ENCODE assay signal across 19 cellular contexts in the genomic region with DNA sequence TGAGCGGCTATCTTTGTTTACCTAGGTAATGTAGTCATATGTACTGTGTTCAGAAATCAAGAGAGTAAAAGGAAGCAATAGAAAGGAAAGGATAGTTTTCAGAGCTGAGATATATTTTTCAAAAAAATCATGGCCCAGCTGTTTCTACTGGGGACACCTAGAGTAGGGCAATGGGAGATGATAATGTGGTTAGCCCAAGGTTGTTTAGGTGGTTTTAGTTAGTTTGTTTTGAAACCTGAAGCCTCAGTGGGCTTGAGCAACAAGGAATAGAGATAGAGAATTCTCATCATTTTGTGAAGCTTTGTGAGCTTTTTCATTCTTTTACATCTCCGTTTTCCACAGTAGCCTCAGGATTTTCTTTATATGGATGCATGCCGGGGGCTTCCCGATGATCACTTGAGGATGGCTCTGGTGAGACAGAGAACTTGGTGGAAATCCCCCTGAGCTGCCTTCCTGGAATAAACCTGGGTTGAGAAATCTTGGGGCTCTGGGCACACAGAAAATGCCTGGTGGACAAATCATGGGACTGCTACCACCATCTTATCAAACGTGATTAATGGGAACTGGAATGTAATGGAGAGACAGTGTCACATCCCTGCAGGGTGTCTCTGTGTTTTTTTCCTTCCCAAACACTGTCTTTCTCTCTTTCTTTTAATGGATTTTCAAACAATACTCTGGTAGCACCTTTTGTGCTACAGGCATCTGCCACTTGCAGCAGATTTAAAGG. TPM values are rescaled to one million over a fixed set of nuclear protein-coding genes. Genes with fewer than 3 reads are reported as not detected.
DNase-seq lines count a peak whose midpoint lies in the region; ATAC-seq, FAIRE-seq and TF ChIP-seq lines count a peak whose summit lies in the region.
"Had no signal": no experiment of that assay in that cellular context is flagged by ENCODE, and none has a peak within 500 bp of the region (broad histone marks: within the 10 kb centered on the region; RNA-seq: fewer than 3 reads in every experiment).

No MANE protein-coding gene starts in this region.

- H3K79me1 ChIP-seq in IMR-90 (ENCODE audit: low read depth in 1 of 2, low read length in 2 of 2) (peaks cover 0 to 33% of the 10 kb centered on the region in 2 experiments; a peak in 3 of 4 replicates), mesendoderm (ENCODE audit: low read length) (peaks cover 1% of the 10 kb centered on the region)

- no peak for TF ChIP-seq EP300 in GM12878 (IDR thresholded peaks at IDR 0.05; ENCODE audit: borderline replicate concordance in 1 of 2, control insufficient read depth in 1 of 2, low read depth in 2 of 2, low read length in 2 of 2)

- POLR2A ChIA-PET in IMR-90 (lab: Charles Lee; ENCODE audit: unreplicated experiment) (no interaction called here), GM12878 (lab: Charles Lee) (no interaction called here)

- H2AK9ac ChIP-seq in IMR-90 (replicated peaks; ENCODE audit: low read depth, low read length, poor library complexity) = no peak overlapping the region

- no TSS peak for BruUV-seq in IMR-90 (replicated peaks; lab: Mats Ljungman, UMichigan)
- BruUV-seq in GM12878 (replicated peaks; lab: Mats Ljungman, UMichigan) = no TSS peak

- 0 out of 2 replicates have a peak overlapping the region, but pooled peaks have one; percentile 42 for H3K23ac ChIP-seq in IMR-90 (ENCODE audit: low read depth, low read length)
- H3K23ac ChIP-seq in mesendoderm (ENCODE audit: low read length) = no peak overlapping the region

- H4K91ac ChIP-seq in IMR-90 (ENCODE audit: insufficient read depth, low read depth, low read length) = no peak overlapping the region

- H3K9ac ChIP-seq in IMR-90 (ENCODE audit: low read depth, low read length) = no peak overlapping the region
- H3K9ac ChIP-seq in GM12878 (ENCODE audit: control insufficient read depth, insufficient read depth, low read length) = no peak overlapping the region
- H3K9ac ChIP-seq in mesendoderm (ENCODE audit: low read length) = no peak overlapping the region

- H3K79me2 ChIP-seq in GM12878 (ENCODE audit: control insufficient read depth, insufficient read depth, low read length) (no peaks in the 10 kb centered on the region), mesendoderm (ENCODE audit: control insufficient read depth, insufficient read depth, low read length) (peaks cover 3% of the 10 kb centered on the region)

- H3K4me2 ChIP-seq in IMR-90 (ENCODE audit: low read depth, low read length) (no peak overlapping the region), GM12878 (ENCODE audit: control insufficient read depth, insufficient read depth) (no peak overlapping the region), mesendoderm (ENCODE audit: low read length) (no peak overlapping the region)

- no peak for FAIRE-seq in GM12878 (lab: Jason Lieb, UNC)

- no peaks in the 10 kb centered on the region for H3K27me3 Mint-ChIP-seq in natural killer cell treated with Interleukin-12 subunit alpha and Interleukin-12 subunit beta and Interleukin-15 and Interleukin-18, amount 100 ng/mL, for 72 hours
- H3K27me3 Mint-ChIP-seq: CD4-positive, alpha-beta memory T cell had no signal

- peaks cover 5% of the 10 kb centered on the region for H3K9me1 ChIP-seq in IMR-90 (ENCODE audit: insufficient read depth, low read length)

- no peak for TF ChIP-seq POLR2A in IMR-90 (IDR thresholded peaks at IDR 0.05; ENCODE audit: low read depth, low read length)
- no peak for TF ChIP-seq POLR2A in GM12878 (IDR thresholded peaks at IDR 0.05; ENCODE audit: low read depth, low read length)

- H3K36me3 Mint-ChIP-seq in natural killer cell treated with Interleukin-12 subunit alpha and Interleukin-12 subunit beta and Interleukin-15 and Interleukin-18, amount 100 ng/mL, for 72 hours = no peaks in the 10 kb centered on the region
- H3K36me3 Mint-ChIP-seq: CD4-positive, alpha-beta memory T cell; immature natural killer cell had no signal

- no peak overlapping the region for H3K27ac Mint-ChIP-seq in natural killer cell treated with Interleukin-12 subunit alpha and Interleukin-12 subunit beta and Interleukin-15 and Interleukin-18, amount 100 ng/mL, for 72 hours
- H3K27ac Mint-ChIP-seq: CD4-positive, alpha-beta memory T cell; immature natural killer cell had no signal

- in situ Hi-C loops in IMR-90 (cut with MboI; ENCODE audit: low sequenced_read_pairs) (loop anchor here (5.0 kb wide), 1 partner anchor 44 kb away; no protein-coding TSS in a partner anchor), GM12878 (cut with MboI) (no loop called here)

- RAD21 ChIA-PET in GM12878 (lab: Charles Lee; ENCODE audit: unreplicated experiment) = interaction anchor here (1.2 to 1.4 kb wide), 2 partner anchors 32 to 52 kb away, joined by 3 to 6 read pairs; no protein-coding TSS in a partner anchor

- no CpG with 5 or more reads among the region's 5 CpGs for WGBS in IMR-90 (ENCODE audit: extremely low coverage in 2 of 2, insufficient read length in 1 of 2), 2 experiments
- WGBS in GM12878 (ENCODE audit: insufficient coverage, insufficient replicate concordance, low lambda C conversion rate, missing lambda C conversion rate) = 79% methylated on average over 5 of the region's 5 CpGs
- WGBS in mesendoderm (ENCODE audit: extremely low coverage, insufficient coverage, low lambda C conversion rate) = no CpG with 5 or more reads among the region's 5 CpGs

- no peaks in the 10 kb centered on the region for H3K9me3 Mint-ChIP-seq in natural killer cell treated with Interleukin-12 subunit alpha and Interleukin-12 subunit beta and Interleukin-15 and Interleukin-18, amount 100 ng/mL, for 72 hours

- H3K36me3 ChIP-seq in IMR-90 (ENCODE audit: control insufficient read depth, insufficient read depth, low read length) = no peaks in the 10 kb centered on the region
- no peaks in the 10 kb centered on the region for H3K36me3 ChIP-seq in GM12878 (ENCODE audit: control insufficient read depth in 2 of 2, insufficient read depth in 2 of 2, low read length in 1 of 2)
- no peaks in the 10 kb centered on the region for H3K36me3 ChIP-seq in mesendoderm (ENCODE audit: control insufficient read depth, insufficient read depth, low read length)
- H3K36me3 ChIP-seq: ascending aorta, right lobe of liver, SJSA1 had no signal

- TF ChIP-seq RAD21 in IMR-90 (IDR thresholded peaks at IDR 0.05; ENCODE audit: low read length) (no peak), GM12878 (IDR thresholded peaks at IDR 0.05; ENCODE audit: insufficient read depth, low read depth, low read length) (no peak)

- H3K27me3 ChIP-seq in IMR-90 (ENCODE audit: control insufficient read depth, insufficient read depth, low read length) (no peaks in the 10 kb centered on the region), GM12878 (replicated peaks in 1 of 2; ENCODE audit: control insufficient read depth in 2 of 2, insufficient read depth in 2 of 2, low read length in 1 of 2) (no peaks in the 10 kb centered on the region), mesendoderm (ENCODE audit: insufficient read depth, low read length, poor library complexity) (no peaks in the 10 kb centered on the region)
- H3K27me3 ChIP-seq: ascending aorta, right lobe of liver, SJSA1 had no signal

- H3K27ac ChIP-seq in IMR-90 (ENCODE audit: insufficient read depth, low read length) (no peak overlapping the region), GM12878 (ENCODE audit: control insufficient read depth, insufficient read depth) (no peak overlapping the region), mesendoderm (ENCODE audit: low read depth, low read length) (peak overlapping the region; percentile 71)
- H3K27ac ChIP-seq: ascending aorta, right lobe of liver, SJSA1 had no signal

- H2BK5ac ChIP-seq in IMR-90 (ENCODE audit: low read depth, low read length, poor library complexity, severe bottlenecking) = no peak overlapping the region
- H2BK5ac ChIP-seq in mesendoderm (ENCODE audit: low read length) = peak overlapping the region; percentile 3

- no peak overlapping the region for H3K4me3 Mint-ChIP-seq in natural killer cell treated with Interleukin-12 subunit alpha and Interleukin-12 subunit beta and Interleukin-15 and Interleukin-18, amount 100 ng/mL, for 72 hours
- H3K4me3 Mint-ChIP-seq: CD4-positive, alpha-beta memory T cell; immature natural killer cell; neural crest cell had no signal

- H4K5ac ChIP-seq in IMR-90 (ENCODE audit: low read depth, low read length) (no peak overlapping the region), mesendoderm (ENCODE audit: low read length) (no peak overlapping the region)

- H2AFZ ChIP-seq in IMR-90 (replicated peaks; ENCODE audit: low read length, poor library complexity) = no peak overlapping the region
- no peak overlapping the region for H2AFZ ChIP-seq in GM12878 (ENCODE audit: control insufficient read depth, low read depth, low read length)

- no peak for TF ChIP-seq CTCF in IMR-90 (conservative IDR thresholded peaks at IDR 0.05; ENCODE audit: low read depth, low read length)
- no peak for TF ChIP-seq CTCF in GM12878 (IDR thresholded peaks at IDR 0.05 in 2 of 3, conservative IDR thresholded peaks at IDR 0.05 in 1 of 3; ENCODE audit: control insufficient read depth in 2 of 3, extremely low read depth in 1 of 3, insufficient read depth in 1 of 3, low read depth in 3 of 3, low read length in 3 of 3)

- no peak overlapping the region for H2BK20ac ChIP-seq in IMR-90 (ENCODE audit: low read depth, low read length)

- H2BK15ac ChIP-seq in IMR-90 (ENCODE audit: low read depth, low read length) (no peak overlapping the region), mesendoderm (replicated peaks; ENCODE audit: low read depth) (peak overlapping the region; percentile 27)

- no peak overlapping the region for H2BK120ac ChIP-seq in IMR-90 (ENCODE audit: low read depth, low read length)
- H2BK120ac ChIP-seq in mesendoderm (ENCODE audit: low read depth, low read length) = no peak overlapping the region

- peaks cover 6 to 9% of the 10 kb centered on the region in 2 donors for H3K4me1 Mint-ChIP-seq in natural killer cell treated with Interleukin-12 subunit alpha and Interleukin-12 subunit beta and Interleukin-15 and Interleukin-18, amount 100 ng/mL, for 72 hours (ENCODE audit: low read depth in 2 of 2)
- H3K4me1 Mint-ChIP-seq: CD4-positive, alpha-beta memory T cell had no signal

- H4K8ac ChIP-seq in IMR-90 (ENCODE audit: low read depth in 2 of 2, low read length in 2 of 2) = no peak overlapping the region
- H4K8ac ChIP-seq in mesendoderm (ENCODE audit: low read depth, low read length) = no peak overlapping the region

- H3K4me3 ChIP-seq in IMR-90 (ENCODE audit: insufficient read depth, low read depth, low read length) = no peak overlapping the region
- H3K4me3 ChIP-seq in GM12878 = no peak overlapping the region
- H3K4me3 ChIP-seq in mesendoderm (ENCODE audit: low read length) = no peak overlapping the region
- H3K4me3 ChIP-seq: ascending aorta, right lobe of liver, SJSA1 had no signal

- intact Hi-C loops in IMR-90 (cut with micrococcal nuclease) = loop anchor here (5.0 kb wide), 1 partner anchor 34 kb away; no protein-coding TSS in a partner anchor
- intact Hi-C loops in GM12878 (cut with micrococcal nuclease; ENCODE audit: unreplicated experiment) = no loop called here

- H3K4me1 ChIP-seq in IMR-90 (ENCODE audit: control insufficient read depth, insufficient read depth, low read length) (peaks cover 12% of the 10 kb centered on the region), GM12878 (ENCODE audit: control insufficient read depth, insufficient read depth, low read length) (peaks cover 17% of the 10 kb centered on the region), mesendoderm (ENCODE audit: control insufficient read depth, low read depth, low read length) (peaks cover 7% of the 10 kb centered on the region)

- dilution Hi-C loops in IMR-90 (cut with HindIII; ENCODE audit: low sequenced_read_pairs, unreplicated experiment) = no loop called here

- CTCF ChIA-PET in IMR-90 (lab: Yijun Ruan, JAX) (interaction anchor here (0.9 kb wide), 1 partner anchor 48 kb away, joined by 3 read pairs; no protein-coding TSS in a partner anchor), GM12878 (lab: Yijun Ruan, JAX) (interaction anchor here (1.0 to 1.3 kb wide), 3 partner anchors 48 to 159 kb away, joined by 3 to 5 read pairs (median 4); no protein-coding TSS in a partner anchor)

- H2AK5ac ChIP-seq in IMR-90 (ENCODE audit: low read depth, low read length) (no peak overlapping the region), mesendoderm (ENCODE audit: low read length) (no peak overlapping the region)

- no peak for ATAC-seq in IMR-90 (ENCODE audit: low read depth)
- ATAC-seq in GM12878 = peak; percentile 18
- ATAC-seq in natural killer cell treated with Interleukin-12 subunit alpha and Interleukin-12 subunit beta and Interleukin-15 and Interleukin-18, amount 100 ng/mL, for 72 hours = no peak
- ATAC-seq: right lobe of liver had no signal

- H3K4ac ChIP-seq in IMR-90 (ENCODE audit: low read depth, low read length) (peak overlapping the region; percentile 40; the same call in 1 of the 2 replicates), mesendoderm (ENCODE audit: low read depth, low read length) (peak overlapping the region; percentile 31)

- no peak overlapping the region for H3K56ac ChIP-seq in IMR-90 (ENCODE audit: extremely low read depth, insufficient read depth, low read length)
- no peak overlapping the region for H3K56ac ChIP-seq in mesendoderm (ENCODE audit: low read length)

- H3K14ac ChIP-seq in IMR-90 (replicated peaks; ENCODE audit: low read depth, low read length) = peak overlapping the region; percentile 46; the same call in 1 of the 2 replicates

- H4K20me1 ChIP-seq in IMR-90 (ENCODE audit: insufficient read depth, low read length) = no peaks in the 10 kb centered on the region
- no peaks in the 10 kb centered on the region for H4K20me1 ChIP-seq in GM12878 (ENCODE audit: control insufficient read depth, insufficient read depth)

- no peak overlapping the region for H3K18ac ChIP-seq in IMR-90 (ENCODE audit: low read depth, low read length)
- peak overlapping the region; percentile 90 for H3K18ac ChIP-seq in mesendoderm (ENCODE audit: low read length)

- SMC1A ChIA-PET in GM12878 (lab: Charles Lee; ENCODE audit: uncharacterized antibody, unreplicated experiment) = interaction anchor here (1.0 to 1.3 kb wide), 4 partner anchors 37 to 53 kb away, joined by 3 to 6 read pairs (median 4); no protein-coding TSS in a partner anchor

- H3K9me3 ChIP-seq in IMR-90 (ENCODE audit: control insufficient read depth, insufficient read depth, low read length) = no peaks in the 10 kb centered on the region
- H3K9me3 ChIP-seq in GM12878 (replicated peaks; ENCODE audit: control insufficient read depth, insufficient read depth, low read length) = no peaks in the 10 kb centered on the region
- H3K9me3 ChIP-seq: ascending aorta, right lobe of liver, SJSA1 had no signal

- DNase-seq in A172 (ENCODE audit: low spot score) = peak; percentile 62
- DNase-seq in IMR-90 = peak; percentile 35
- DNase-seq in GM12878 (ENCODE audit: low read depth, low spot score) = no peak
- DNase-seq in mesendoderm = peak; percentile 62
- DNase-seq in retina = no peak
- no peak for DNase-seq in C1 segment of cervical spinal cord (lab: John Stamatoyannopoulos, UW)
- DNase-seq in amniotic stem cell (lab: John Stamatoyannopoulos, UW) = no peak
- DNase-seq in natural killer cell treated with Interleukin-12 subunit alpha and Interleukin-12 subunit beta and Interleukin-15 and Interleukin-18, amount 100 ng/mL, for 72 hours (ENCODE audit: low spot score) = no peak
- DNase-seq: activated gamma-delta T cell; CD4-positive, alpha-beta memory T cell; cortex of kidney; head of caudate nucleus; immature natural killer cell; KG1; NCI-H1417 treated with DMSO at 0.1 percent for 48 hours; right lobe of liver had no signal

RNA-seq across cellular contexts. Expression of gene ARHGAP42, which starts 49.0 kb away (rescaled TPM):
- 15.8 and 17.1 TPM in 2 replicates for total RNA-seq in A172 (2014; rRNA removed; shearing (Covaris generic))
- total RNA-seq in IMR-90 (2012; rRNA removed) (7.3 and 8.9 TPM in 2 replicates), GM12878 (2014; rRNA removed) (4.1 and 4.7 TPM in 2 replicates), GM12878 (2014; rRNA removed; fragmentation: Illumina TruSeq; extraction: Trizol) (6.3 and 8.6 TPM in 2 replicates), GM12878 (2021) (4.5 and 4.9 TPM in 2 replicates)
- polyA plus RNA-seq in IMR-90 (2012; rRNA removed) (2.8 and 2.9 TPM in 2 replicates), GM12878 (2011; rRNA removed) (3.1 and 3.5 TPM in 2 replicates), GM12878 (2014; fragmentation: Illumina TruSeq; extraction: Trizol) (5.8 and 5.9 TPM in 2 replicates), GM12878 (2014; fragmentation: Nextera tagmentation; extraction: Ambion mirVana) (1 to 10 TPM; 1.8 to 1.9 TPM), GM12878 (2014; rRNA removed) (2.5 and 2.6 TPM in 2 replicates), GM12878 (2016; fragmentation: Nextera tagmentation; extraction: Ambion mirVana) (1 to 10 TPM; 1.9 to 2.8 TPM)
- 0.87 and 1.3 TPM in 2 replicates for polyA plus RNA-seq in IMR-90 (2012; cell fraction: cytosol; rRNA removed)
- polyA plus RNA-seq in IMR-90 (2012; cell fraction: nucleus; rRNA removed; ENCODE audit: low replicate concordance) = 1.2 and 6.8 TPM in 2 replicates
- total RNA-seq in GM12878 (2013; cell fraction: nucleolus; rRNA removed) = 15.7 and 16.7 TPM in 2 replicates
- 0.67 TPM for polyA plus RNA-seq in GM12878 (2011; ENCODE audit: low read depth)
- polyA plus RNA-seq in GM12878 (2011; cell fraction: cytosol; rRNA removed) = 2.3 and 2.9 TPM in 2 replicates
- 2.6 and 2.9 TPM in 2 replicates for polyA plus RNA-seq in GM12878 (2011; cell fraction: nucleus; rRNA removed)
- 0.57 and 1.5 TPM in 2 replicates for polyA plus RNA-seq in GM12878 (2012)
- 6.2 and 6.3 TPM in 2 replicates for polyA minus RNA-seq in GM12878 (2011; rRNA and poly(A)+ RNA removed)
- polyA minus RNA-seq in GM12878 (2011; cell fraction: cytosol; rRNA and poly(A)+ RNA removed) = 2.0 and 3.2 TPM in 2 replicates
- 3.7 and 7.1 TPM in 2 replicates for polyA minus RNA-seq in GM12878 (2011; cell fraction: nucleus; rRNA and poly(A)+ RNA removed)
- polyA plus RNA-seq in mesendoderm (2013, experiment 1 of 2) = 17.7 TPM
- 18.8 TPM for polyA plus RNA-seq in mesendoderm (2013, experiment 2 of 2)
- 1 to 10 TPM; 1.6 to 5.1 TPM for total RNA-seq in natural killer cell treated with Interleukin-12 subunit alpha and Interleukin-12 subunit beta and Interleukin-15 and Interleukin-18, amount 100 ng/mL, for 72 hours
- total RNA-seq: CD4-positive, alpha-beta memory T cell had no signal
- polyA plus RNA-seq: CD4-positive, alpha-beta memory T cell had no signal

Comparison
In these comparisons a context has a peak if more than half of its experiments do, and no peak if none do; other contexts are left out.
1. DNase-seq: peak in A172 (single experiment), IMR-90 (single experiment) and mesendoderm (single experiment); none in GM12878 (single experiment), retina (single experiment), C1 segment of cervical spinal cord (0 of 14), amniotic stem cell (single experiment) and natural killer cell treated with Interleukin-12 subunit alpha and Interleukin-12 subunit beta and Interleukin-15 and Interleukin-18, amount 100 ng/mL, for 72 hours (single experiment).